In genomic region chr1:218778257-218778656, GRCh38 we compare ENCODE assay signal across 1 cellular context.
TF ChIP-seq lines count a peak whose summit lies in the region.

No MANE protein-coding gene starts in this region.

TF ChIP-seq in SK-N-SH, 30 proteins besides CTCF, POLR2A, EP300 and RAD21 (continued from another document):
- no peak for TF ChIP-seq IRF3 (IDR thresholded peaks at IDR 0.05; ENCODE audit: low read depth, low read length)
